In the genomic region with DNA sequence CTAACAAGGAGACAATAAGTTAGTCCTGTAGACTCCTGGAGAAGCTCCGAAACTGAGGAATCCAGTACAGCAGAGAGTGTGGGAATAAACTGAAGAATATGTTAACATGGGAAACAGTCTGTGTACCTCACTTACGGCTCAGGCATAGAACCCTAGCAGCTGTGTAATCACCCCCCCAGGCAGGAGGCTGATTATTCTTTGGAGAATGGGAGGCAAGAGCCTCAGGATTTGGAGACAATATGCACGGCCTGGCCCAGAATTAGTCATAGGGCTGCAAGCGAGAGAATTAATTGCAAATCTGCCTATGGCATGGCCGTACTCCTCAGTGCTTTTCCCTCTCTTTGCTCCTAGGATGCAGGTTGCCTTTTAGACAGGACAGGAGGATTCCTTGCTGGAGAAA, we compare ENCODE assay signal across 33 cellular contexts.
"Had no signal": no experiment of that assay in that cellular context is flagged by ENCODE, and none has a peak within 500 bp of the region (broad histone marks: within the 10 kb centered on the region; RNA-seq: fewer than 3 reads in every experiment).

No MANE protein-coding gene starts in this region.

- H3K4me3 Mint-ChIP-seq: activated B cell treated with CpG ODN at 0.5 μM for 24 hours; activated CD4-positive, alpha-beta memory T cell treated with anti-CD3 and anti-CD28 coated beads for 36 hours; activated CD8-positive, alpha-beta memory T cell treated with anti-CD3 and anti-CD28 coated beads, Interleukin-2, amount 10 ng/mL, durations not matched to agents 7 days and 5 days; activated CD8-positive, alpha-beta T cell treated with anti-CD3 and anti-CD28 coated beads, Interleukin-2, amount 10 ng/mL, durations not matched to agents 7 days and 5 days; activated naive CD4-positive, alpha-beta T cell treated with anti-CD3 and anti-CD28 coated beads, Interleukin-2, amount 10 ng/mL, durations not matched to agents 7 days and 5 days; activated naive CD8-positive, alpha-beta T cell treated with anti-CD3 and anti-CD28 coated beads, Interleukin-2, amount 10 ng/mL, durations not matched to agents 7 days and 5 days; activated T-helper 1 cell treated with anti-CD3 and anti-CD28 coated beads, Interleukin-12 subunit alpha, Interleukin-12 subunit beta, Interleukin-2, Interleukin-4 antibody, amounts not matched to agents 30 ng/mL and 10 ng/mL and 1 ng/mL, durations not matched to agents 14 hours and 24 hours and 36 hours; brain; T-helper 17 cell; T-helper 2 cell treated with Interferon-gamma antibody and Interleukin-4, amounts not matched to agents 5 μg/mL and 100 μg/mL, for 36 hours had no signal

- H3K4me3 ChIP-seq: ascending aorta, breast epithelium, cardiac muscle cell, colonic mucosa, esophagus squamous epithelium, gastroesophageal sphincter had no signal

- H3K36me3 Mint-ChIP-seq: activated CD4-positive, alpha-beta memory T cell treated with anti-CD3 and anti-CD28 coated beads for 36 hours; activated CD8-positive, alpha-beta memory T cell treated with anti-CD3 and anti-CD28 coated beads, Interleukin-2, amount 10 ng/mL, durations not matched to agents 7 days and 5 days; activated naive CD4-positive, alpha-beta T cell treated with anti-CD3 and anti-CD28 coated beads, Interleukin-2, amount 50 U/mL, for 72 hours; brain had no signal

- H3K27ac Mint-ChIP-seq: activated B cell treated with CpG ODN at 0.5 μM for 24 hours; activated CD4-positive, alpha-beta memory T cell treated with anti-CD3 and anti-CD28 coated beads for 36 hours; activated CD8-positive, alpha-beta memory T cell treated with anti-CD3 and anti-CD28 coated beads, Interleukin-2, amount 10 ng/mL, durations not matched to agents 7 days and 5 days; activated CD8-positive, alpha-beta T cell treated with anti-CD3 and anti-CD28 coated beads, Interleukin-2, amount 10 ng/mL, durations not matched to agents 7 days and 5 days; activated naive CD4-positive, alpha-beta T cell treated with anti-CD3 and anti-CD28 coated beads, Interleukin-2, amount 10 ng/mL, durations not matched to agents 7 days and 5 days; activated naive CD4-positive, alpha-beta T cell treated with anti-CD3 and anti-CD28 coated beads, Interleukin-2, amount 50 U/mL, for 72 hours; activated naive CD8-positive, alpha-beta T cell treated with anti-CD3 and anti-CD28 coated beads, Interleukin-2, amount 10 ng/mL, durations not matched to agents 7 days and 5 days; activated T-helper 1 cell treated with anti-CD3 and anti-CD28 coated beads, Interleukin-12 subunit alpha, Interleukin-12 subunit beta, Interleukin-2, Interleukin-4 antibody, amounts not matched to agents 30 ng/mL and 10 ng/mL and 1 ng/mL, durations not matched to agents 14 hours and 24 hours and 36 hours; activated T-helper 2 cell treated with anti-CD3 and anti-CD28 coated beads, Interferon-gamma antibody, Interleukin-2, Interleukin-4, amounts not matched to agents 10 μg/mL and 5 μg/mL and 100 μg/mL, durations not matched to agents 14 hours and 24 hours and 36 hours; brain; T-helper 17 cell; T-helper 2 cell treated with Interferon-gamma antibody and Interleukin-4, amounts not matched to agents 5 μg/mL and 100 μg/mL, for 36 hours had no signal

- H3K9me3 Mint-ChIP-seq: activated B cell treated with CpG ODN at 0.5 μM for 24 hours; activated CD4-positive, alpha-beta memory T cell treated with anti-CD3 and anti-CD28 coated beads for 36 hours; activated naive CD4-positive, alpha-beta T cell treated with anti-CD3 and anti-CD28 coated beads, Interleukin-2, amount 10 ng/mL, durations not matched to agents 7 days and 5 days; activated naive CD4-positive, alpha-beta T cell treated with anti-CD3 and anti-CD28 coated beads, Interleukin-2, amount 50 U/mL, for 72 hours; activated naive CD8-positive, alpha-beta T cell treated with anti-CD3 and anti-CD28 coated beads, Interleukin-2, amount 10 ng/mL, durations not matched to agents 7 days and 5 days; activated T-helper 1 cell treated with anti-CD3 and anti-CD28 coated beads, Interleukin-12 subunit alpha, Interleukin-12 subunit beta, Interleukin-2, Interleukin-4 antibody, amounts not matched to agents 30 ng/mL and 10 ng/mL and 1 ng/mL, durations not matched to agents 14 hours and 24 hours and 36 hours; activated T-helper 2 cell treated with anti-CD3 and anti-CD28 coated beads, Interferon-gamma antibody, Interleukin-2, Interleukin-4, amounts not matched to agents 10 μg/mL and 5 μg/mL and 100 μg/mL, durations not matched to agents 14 hours and 24 hours and 36 hours had no signal

- H3K27me3 Mint-ChIP-seq: activated CD4-positive, alpha-beta memory T cell treated with anti-CD3 and anti-CD28 coated beads for 36 hours; activated naive CD4-positive, alpha-beta T cell treated with anti-CD3 and anti-CD28 coated beads, Interleukin-2, amount 10 ng/mL, durations not matched to agents 7 days and 5 days; activated naive CD8-positive, alpha-beta T cell treated with anti-CD3 and anti-CD28 coated beads, Interleukin-2, amount 10 ng/mL, durations not matched to agents 7 days and 5 days; brain; T-helper 17 cell had no signal

- H3K36me3 ChIP-seq: ascending aorta, breast epithelium, cardiac muscle cell, colonic mucosa, esophagus squamous epithelium, gastroesophageal sphincter, WERI-Rb-1 had no signal

- H3K4me1 Mint-ChIP-seq: activated B cell treated with CpG ODN at 0.5 μM for 24 hours; activated CD8-positive, alpha-beta memory T cell treated with anti-CD3 and anti-CD28 coated beads, Interleukin-2, amount 10 ng/mL, durations not matched to agents 7 days and 5 days; activated naive CD4-positive, alpha-beta T cell treated with anti-CD3 and anti-CD28 coated beads, Interleukin-2, amount 10 ng/mL, durations not matched to agents 7 days and 5 days; activated naive CD8-positive, alpha-beta T cell treated with anti-CD3 and anti-CD28 coated beads, Interleukin-2, amount 10 ng/mL, durations not matched to agents 7 days and 5 days; T-helper 17 cell had no signal

- DNase-seq: activated B cell treated with CpG ODN at 0.5 μM for 24 hours; activated CD4-positive, alpha-beta memory T cell treated with anti-CD3 and anti-CD28 coated beads for 36 hours; activated CD4-positive, alpha-beta T cell treated with anti-CD3 and anti-CD28 coated beads for 48 hours; activated CD8-positive, alpha-beta memory T cell treated with anti-CD3 and anti-CD28 coated beads, Interleukin-2, amount 10 ng/mL, durations not matched to agents 7 days and 5 days; activated CD8-positive, alpha-beta memory T cell treated with anti-CD3 and anti-CD28 coated beads, Interleukin-2, amount 50 U/mL, for 4 hours; activated CD8-positive, alpha-beta T cell treated with anti-CD3 and anti-CD28 coated beads, Interleukin-2, amount 10 ng/mL, durations not matched to agents 7 days and 5 days; activated gamma-delta T cell; activated naive CD4-positive, alpha-beta T cell; activated naive CD4-positive, alpha-beta T cell treated with anti-CD3 and anti-CD28 coated beads, Interleukin-2, amount 10 ng/mL, durations not matched to agents 7 days and 5 days; activated naive CD8-positive, alpha-beta T cell treated with anti-CD3 and anti-CD28 coated beads, Interleukin-2, amount 10 ng/mL, durations not matched to agents 7 days and 5 days; activated T-cell treated with anti-CD3 and anti-CD28 coated beads, Interleukin-2, amount 50 U/mL, for 1 hour; activated T-cell treated with anti-CD3 and anti-CD28 coated beads, Interleukin-2, amount 50 U/mL, for 48 hours; central memory CD4-positive, alpha-beta T cell; cerebellar nuclear complex; colonic mucosa; effector CD8-positive, alpha-beta T cell; esophagus squamous epithelium; foreskin melanocyte; T-helper 1 cell; T-helper 17 cell; T1000; WERI-Rb-1 had no signal

- H3K27ac ChIP-seq: ascending aorta, breast epithelium, cardiac muscle cell, colonic mucosa, epithelial cell of prostate, esophagus squamous epithelium, gastroesophageal sphincter, WERI-Rb-1 had no signal

- H3K4me1 ChIP-seq: ascending aorta, breast epithelium, colonic mucosa, esophagus squamous epithelium, gastroesophageal sphincter had no signal

- ATAC-seq: activated CD4-positive, CD25-positive, alpha-beta regulatory T cell treated with anti-CD3 and anti-CD28 coated beads, Interleukin-2, amount 50 U/mL, for 24 hours; activated CD8-positive, alpha-beta memory T cell treated with anti-CD3 and anti-CD28 coated beads, Interleukin-2, amount 10 ng/mL, durations not matched to agents 7 days and 5 days; activated CD8-positive, alpha-beta T cell treated with anti-CD3 and anti-CD28 coated beads, Interleukin-2, amount 10 ng/mL, durations not matched to agents 7 days and 5 days; activated naive CD4-positive, alpha-beta T cell treated with anti-CD3 and anti-CD28 coated beads, Interleukin-2, amount 50 U/mL, for 72 hours; gastroesophageal sphincter; T-helper 17 cell had no signal

- H3K27me3 ChIP-seq: ascending aorta, breast epithelium, cardiac muscle cell, colonic mucosa, esophagus squamous epithelium, gastroesophageal sphincter had no signal

- H3K9me3 ChIP-seq: ascending aorta, breast epithelium, colonic mucosa, esophagus squamous epithelium, gastroesophageal sphincter had no signal
